In the genomic region with DNA sequence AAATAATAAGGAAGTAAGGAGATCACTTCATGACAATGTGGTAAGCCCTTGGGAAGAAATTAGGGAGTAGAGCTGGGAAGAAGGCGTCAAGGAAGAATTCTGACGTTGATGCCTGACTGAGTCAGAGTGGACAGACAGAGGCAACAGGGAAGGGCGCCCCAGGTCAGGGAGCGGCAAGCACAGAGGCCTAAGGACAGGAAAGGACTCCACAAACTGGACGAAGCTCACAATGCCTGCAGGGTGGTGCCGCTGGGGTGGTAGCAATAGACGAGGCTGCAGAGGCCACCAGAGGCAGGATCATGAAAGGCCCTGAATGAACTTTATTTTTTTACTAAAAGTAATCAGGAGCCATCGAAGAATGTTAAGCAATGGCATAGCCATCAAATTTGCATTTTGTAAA, we compare ENCODE assay signal across 32 cellular contexts. TPM values are rescaled to one million over a fixed set of nuclear protein-coding genes. Genes with fewer than 3 reads are reported as not detected.
"Had no signal": no experiment of that assay in that cellular context is flagged by ENCODE, and none has a peak within 500 bp of the region (broad histone marks: within the 10 kb centered on the region; RNA-seq: fewer than 3 reads in every experiment).

No MANE protein-coding gene starts in this region.

- H3K27ac ChIP-seq: SJCRH30, SK-N-MC had no signal

- H3K9me3 ChIP-seq: MG63, SJCRH30 had no signal

- DNase-seq: activated CD4-positive, alpha-beta memory T cell treated with anti-CD3 and anti-CD28 coated beads for 36 hours; activated CD4-positive, alpha-beta T cell treated with anti-CD3 and anti-CD28 coated beads for 36 hours; activated CD4-positive, alpha-beta T cell treated with anti-CD3 and anti-CD28 coated beads, Interleukin-2, amount 50 U/mL, for 1 hour; activated CD8-positive, alpha-beta memory T cell treated with anti-CD3 and anti-CD28 coated beads, Interleukin-2, amount 50 U/mL, for 4 hours; activated gamma-delta T cell treated with Interleukin-2 at 50 U/mL for 16 hours; activated naive CD4-positive, alpha-beta T cell treated with anti-CD3 and anti-CD28 coated beads, Interleukin-2, amount 10 ng/mL, durations not matched to agents 7 days and 5 days; activated naive CD8-positive, alpha-beta T cell treated with anti-CD3 and anti-CD28 coated beads, Interleukin-2, amount 50 U/mL, for 24 hours; activated T-cell treated with anti-CD3 and anti-CD28 coated beads for 4 hours; activated T-cell treated with anti-CD3 and anti-CD28 coated beads, Interleukin-2, amount 50 U/mL, for 4 hours; anterior cingulate cortex; caudate nucleus; cerebellar nuclear complex; Karpas-422; MG63; NCI-H1092 treated with DMSO at 0.1 percent for 48 hours; NCI-H1417; NCI-H146; NCI-H187; NCI-H2029 treated with DMSO at 0.1 percent for 48 hours; NCI-H345; NCI-H524 treated with DMSO at 0.1 percent for 48 hours; SHP77; SJCRH30 had no signal

- ATAC-seq: activated CD4-positive, alpha-beta T cell treated with anti-CD3 and anti-CD28 coated beads for 36 hours; activated CD4-positive, CD25-positive, alpha-beta regulatory T cell treated with anti-CD3 and anti-CD28 coated beads, Interleukin-2, amount 50 U/mL, for 24 hours; activated naive CD8-positive, alpha-beta T cell treated with anti-CD3 and anti-CD28 coated beads, Interleukin-2, amount 50 U/mL, for 24 hours; activated T-cell treated with anti-CD3 and anti-CD28 coated beads, Interleukin-2, amount 50 U/mL, for 4 hours; Panc1 had no signal

- H3K36me3 ChIP-seq: MG63, SJCRH30 had no signal

- H3K4me3 ChIP-seq: MG63, SJCRH30, SK-N-MC had no signal

- FAIRE-seq: bronchial epithelial cell, TTC549 had no signal

- H3K27me3 ChIP-seq: SJCRH30 had no signal

RNA-seq across cellular contexts. Expression of gene DRD1, which starts 7.6 kb away (rescaled TPM):
- total RNA-seq: activated CD4-positive, alpha-beta memory T cell treated with anti-CD3 and anti-CD28 coated beads for 36 hours; activated CD4-positive, alpha-beta T cell treated with anti-CD3 and anti-CD28 coated beads for 36 hours; activated T-helper 1 cell treated with anti-CD3 and anti-CD28 coated beads, Interleukin-12 subunit alpha, Interleukin-12 subunit beta, Interleukin-2, Interleukin-4 antibody, amounts not matched to agents 30 ng/mL and 10 ng/mL and 1 ng/mL, durations not matched to agents 14 hours and 24 hours and 36 hours; bronchial epithelial cell; NCI-H460; RPMI7951; SJCRH30; T-helper 1 cell treated with Interleukin-12 subunit alpha and Interleukin-12 subunit beta and Interleukin-4 antibody, amounts not matched to agents 30 ng/mL and 1 ng/mL, for 36 hours had no signal
